Comparison of ENCODE assay signal across 17 cellular contexts in genomic region chr22:46351131-46351735, GRCh38. TPM values are rescaled to one million over a fixed set of nuclear protein-coding genes. Genes with fewer than 3 reads are reported as not detected.
DNase-seq lines count a peak whose midpoint lies in the region; ATAC-seq and TF ChIP-seq lines count a peak whose summit lies in the region.
"Had no signal": no experiment of that assay in that cellular context is flagged by ENCODE, and none has a peak within 500 bp of the region (broad histone marks: within the 10 kb centered on the region; RNA-seq: fewer than 3 reads in every experiment).

No MANE protein-coding gene starts in this region.

- ATAC-seq in lower lobe of right lung (no peak), GM21825 (IDR thresholded peaks at IDR 0.05; ENCODE audit: unreplicated experiment) (no peak)
- ATAC-seq: HCT116, K562 had no signal

- no peaks in the 10 kb centered on the region for H3K9me3 ChIP-seq in lower lobe of right lung
- H3K9me3 ChIP-seq: SJCRH30 had no signal

- DNase-seq in CD14-positive monocyte (ENCODE audit: low spot score) (peak; percentile 31), Calu3 (no peak), lower lobe of right lung (peak; percentile 36), NCI-H2107 (lab: John Stamatoyannopoulos, UW) (no peak), NCI-H2171 treated with DMSO at 0.1 percent for 48 hours (lab: John Stamatoyannopoulos, UW) (no peak)
- DNase-seq: ACHN, DMS 273 treated with DMSO at 0.1 percent for 48 hours, GM23248, NCI-H187, NCI-H226, NCI-H524, SJCRH30 had no signal

- H3K4me3 ChIP-seq in lower lobe of right lung = no peak overlapping the region
- H3K4me3 ChIP-seq: GM23248, K562, SJCRH30 had no signal

- no peaks in the 10 kb centered on the region for H3K27me3 Mint-ChIP-seq in CD14-positive monocyte (ENCODE audit: low read depth in 3 of 3)
- no peaks in the 10 kb centered on the region for H3K27me3 Mint-ChIP-seq in Calu3 (ENCODE audit: unreplicated experiment)
- no peaks in the 10 kb centered on the region for H3K27me3 Mint-ChIP-seq in brain

- CTCF ChIA-PET in Calu3 (lab: Charles Lee) = no interaction called here

- H3K4me3 Mint-ChIP-seq in CD14-positive monocyte = no peak overlapping the region
- no peak overlapping the region for H3K4me3 Mint-ChIP-seq in Calu3 (ENCODE audit: low read depth, unreplicated experiment)
- H3K4me3 Mint-ChIP-seq in brain = no peak overlapping the region

- no peaks in the 10 kb centered on the region for H3K27me3 ChIP-seq in lower lobe of right lung (ENCODE audit: low read depth)
- H3K27me3 ChIP-seq: SJCRH30 had no signal

- BruUV-seq in Calu3 (replicated peaks; lab: Mats Ljungman, UMichigan) = no TSS peak

- H3K36me3 ChIP-seq in lower lobe of right lung = peaks cover 100% of the 10 kb centered on the region

- H3K36me3 Mint-ChIP-seq in CD14-positive monocyte (peaks cover 88 to 100% of the 10 kb centered on the region in 2 donors), Calu3 (ENCODE audit: insufficient read depth, unreplicated experiment) (peaks cover 76% of the 10 kb centered on the region), brain (peaks cover 65% of the 10 kb centered on the region)

- H3K27ac ChIP-seq in lower lobe of right lung = no peak overlapping the region
- H3K27ac ChIP-seq: C4-2B, GM23248, SJCRH30 had no signal

- H3K4me1 Mint-ChIP-seq in CD14-positive monocyte (no peaks in the 10 kb centered on the region), Calu3 (ENCODE audit: low read depth, unreplicated experiment) (peaks cover 8% of the 10 kb centered on the region), brain (peaks cover 15% of the 10 kb centered on the region)

- intact Hi-C loops in CD14-positive monocyte (cut with micrococcal nuclease) (no loop called here), Calu3 (cut with micrococcal nuclease; ENCODE audit: unreplicated experiment) (no loop called here), lower lobe of right lung (cut with DNase I) (no loop called here)

- no peaks in the 10 kb centered on the region for H3K9me3 Mint-ChIP-seq in CD14-positive monocyte
- H3K9me3 Mint-ChIP-seq in Calu3 (ENCODE audit: low read depth, unreplicated experiment) = no peaks in the 10 kb centered on the region
- no peaks in the 10 kb centered on the region for H3K9me3 Mint-ChIP-seq in brain

- peaks cover 6% of the 10 kb centered on the region for H3K4me1 ChIP-seq in lower lobe of right lung
- H3K4me1 ChIP-seq: SJCRH30 had no signal

- TF ChIP-seq CTCF in CD14-positive monocyte (IDR thresholded peaks at IDR 0.05) = no peak
- no peak for TF ChIP-seq CTCF in Calu3 (IDR thresholded peaks at IDR 0.05; ENCODE audit: unreplicated experiment)
- no peak for TF ChIP-seq CTCF in brain (conservative IDR thresholded peaks at IDR 0.05)
- no peak for TF ChIP-seq CTCF in lower lobe of right lung (IDR thresholded peaks at IDR 0.05)

- peak overlapping the region in 1 of 7 donors; percentile 19 for H3K27ac Mint-ChIP-seq in CD14-positive monocyte
- peak overlapping the region; percentile 9 for H3K27ac Mint-ChIP-seq in Calu3 (ENCODE audit: unreplicated experiment)
- H3K27ac Mint-ChIP-seq in brain = peak overlapping the region in 4 of 5 experiments; percentile 72 to 97 (median 84)

RNA-seq across cellular contexts. Expression of gene TRMU, which starts 15.7 kb away (rescaled TPM):
- polyA plus RNA-seq in CD14-positive monocyte (1 to 10 TPM; 4.7 to 5.6 TPM), brain (ENCODE audit: insufficient read depth, low read depth, low replicate concordance) (28.2 TPM)
- total RNA-seq in Calu3 (2022) (74.8 and 79.6 TPM in 2 replicates), lower lobe of right lung (33.5 TPM)

RNA-seq across cellular contexts. Expression of gene GTSE1, which starts 54.6 kb away (rescaled TPM):
- polyA plus RNA-seq in CD14-positive monocyte (not detected), brain (ENCODE audit: insufficient read depth, low read depth, low replicate concordance) (31.9 TPM)
- total RNA-seq in Calu3 (2022) (48.0 and 53.5 TPM in 2 replicates), lower lobe of right lung (1.4 TPM)

Comparison
In these comparisons a context has a peak if more than half of its experiments do, and no peak if none do; other contexts are left out.
1. DNase-seq: peak in CD14-positive monocyte (single experiment) and lower lobe of right lung (single experiment); none in Calu3 (single experiment), NCI-H2107 (single experiment) and NCI-H2171 treated with DMSO at 0.1 percent for 48 hours (single experiment).
2. RNA of gene GTSE1, which starts 54.6 kb away (total RNA-seq): 48.0 to 53.5 TPM in Calu3; 1.4 TPM in lower lobe of right lung (single experiment); every median in the first group is over 10 times any median in the second.